12 cellular contexts compared by ENCODE assay signal in genomic region chr2:70959851-70960832, GRCh38. TPM values are rescaled to one million over a fixed set of nuclear protein-coding genes. Genes with fewer than 3 reads are reported as not detected.
DNase-seq lines count a peak whose midpoint lies in the region; ATAC-seq and TF ChIP-seq lines count a peak whose summit lies in the region.
"Had no signal": no experiment of that assay in that cellular context is flagged by ENCODE, and none has a peak within 500 bp of the region (broad histone marks: within the 10 kb centered on the region; RNA-seq: fewer than 3 reads in every experiment).

No MANE protein-coding gene starts in this region.

- H3K27ac ChIP-seq in PC-3 (ENCODE audit: low read length) (no peak overlapping the region), upper lobe of left lung (no peak overlapping the region)
- H3K27ac ChIP-seq: heart right ventricle had no signal

- intact Hi-C loops in activated naive CD4-positive, alpha-beta T cell treated with anti-CD3 and anti-CD28 coated beads for 36 hours (cut with micrococcal nuclease) = no loop called here
- intact Hi-C loops in PC-3 (cut with micrococcal nuclease) = no loop called here
- intact Hi-C loops in Right ventricle myocardium superior (cut with DNase I) = no loop called here

- H3K27me3 ChIP-seq in PC-3 (ENCODE audit: low read length) (peaks cover 12% of the 10 kb centered on the region), upper lobe of left lung (peaks cover 0 to 7% (median 4%) of the 10 kb centered on the region in 4 donors)

- H3K4me3 Mint-ChIP-seq in activated naive CD4-positive, alpha-beta T cell treated with anti-CD3 and anti-CD28 coated beads for 36 hours = no peak overlapping the region
- H3K4me3 Mint-ChIP-seq: activated naive CD8-positive, alpha-beta T cell had no signal

- no peaks in the 10 kb centered on the region for H3F3A ChIP-seq in PC-3 (ENCODE audit: low read length, unreplicated experiment)

- H3K36me3 ChIP-seq in PC-3 (ENCODE audit: low read depth, low read length) (no peaks in the 10 kb centered on the region), upper lobe of left lung (no peaks in the 10 kb centered on the region)
- H3K36me3 ChIP-seq: heart right ventricle had no signal

- TF ChIP-seq CTCF in PC-3 (conservative IDR thresholded peaks at IDR 0.05; ENCODE audit: low read depth, low read length) (peak; percentile 44; the same call in 1 of the 2 replicates), fibroblast of villous mesenchyme (IDR thresholded peaks at IDR 0.05; ENCODE audit: insufficient read depth, low read depth, low read length) (peak; percentile 12), upper lobe of left lung (IDR thresholded peaks at IDR 0.05) (no peak)

- H3K9me3 Mint-ChIP-seq in activated naive CD4-positive, alpha-beta T cell treated with anti-CD3 and anti-CD28 coated beads for 36 hours = no peaks in the 10 kb centered on the region

- H2AFZ ChIP-seq in PC-3 (ENCODE audit: low read length) = no peak overlapping the region

- no peak overlapping the region for H3K4me2 ChIP-seq in PC-3 (ENCODE audit: low read length)

- no peaks in the 10 kb centered on the region for H4K20me1 ChIP-seq in PC-3 (ENCODE audit: low read length)

- H3K79me2 ChIP-seq in PC-3 (ENCODE audit: low read length) = no peaks in the 10 kb centered on the region

- H3K9me2 ChIP-seq in PC-3 (replicated peaks; ENCODE audit: low read length) = no peaks in the 10 kb centered on the region

- no peak overlapping the region for H3K9ac ChIP-seq in PC-3 (ENCODE audit: low read length)

- H3K4me1 Mint-ChIP-seq in activated naive CD4-positive, alpha-beta T cell treated with anti-CD3 and anti-CD28 coated beads for 36 hours (ENCODE audit: low read depth) = peaks cover 5% of the 10 kb centered on the region

- H3K4me3 ChIP-seq in PC-3 (ENCODE audit: low read length) (no peak overlapping the region), fibroblast of villous mesenchyme (ENCODE audit: low read depth, low read length) (no peak overlapping the region), upper lobe of left lung (no peak overlapping the region)
- H3K4me3 ChIP-seq: heart right ventricle had no signal

- H3K4me1 ChIP-seq in PC-3 (ENCODE audit: insufficient read depth, low read length) (no peaks in the 10 kb centered on the region), upper lobe of left lung (peaks cover 5 to 12% (median 7%) of the 10 kb centered on the region in 4 donors)

- no peak overlapping the region for H3K27ac Mint-ChIP-seq in activated naive CD4-positive, alpha-beta T cell treated with anti-CD3 and anti-CD28 coated beads for 36 hours
- H3K27ac Mint-ChIP-seq: activated naive CD8-positive, alpha-beta T cell had no signal

- no peaks in the 10 kb centered on the region for H3K9me3 ChIP-seq in PC-3 (ENCODE audit: low read length)
- no peaks in the 10 kb centered on the region for H3K9me3 ChIP-seq in upper lobe of left lung
- H3K9me3 ChIP-seq: heart right ventricle had no signal

- no TSS peak for BruUV-seq in PC-3 (replicated peaks; lab: Mats Ljungman, UMichigan)

- no peaks in the 10 kb centered on the region for H3K36me3 Mint-ChIP-seq in activated naive CD4-positive, alpha-beta T cell treated with anti-CD3 and anti-CD28 coated beads for 36 hours (ENCODE audit: low read depth)
- H3K36me3 Mint-ChIP-seq: activated naive CD8-positive, alpha-beta T cell had no signal

- CTCF ChIA-PET in activated naive CD4-positive, alpha-beta T cell treated with anti-CD3 and anti-CD28 coated beads for 36 hours (lab: Charles Lee) = interaction anchor here (0.6 to 1.4 kb wide), 6 partner anchors 10 to 74 kb away, joined by 3 to 11 read pairs (median 3); no protein-coding TSS in a partner anchor
- CTCF ChIA-PET in PC-3 (lab: Charles Lee) = no interaction called here

- TF ChIP-seq EP300 in upper lobe of left lung (IDR thresholded peaks at IDR 0.05) = no peak

- H3K27me3 Mint-ChIP-seq in activated naive CD4-positive, alpha-beta T cell treated with anti-CD3 and anti-CD28 coated beads for 36 hours (ENCODE audit: low read depth) = peaks cover 26% of the 10 kb centered on the region

- ATAC-seq in PC-3 = no peak
- ATAC-seq in upper lobe of left lung (ENCODE audit: low FRiP score in 2 of 2) = no peak
- ATAC-seq in Right ventricle myocardium superior (ENCODE audit: poor library complexity) = no peak
- no peak for ATAC-seq in HG02623 (IDR thresholded peaks at IDR 0.05; ENCODE audit: unreplicated experiment)
- ATAC-seq: heart right ventricle had no signal

- no peak for TF ChIP-seq POLR2A in upper lobe of left lung (IDR thresholded peaks at IDR 0.05)

- peak; percentile 16 for DNase-seq in activated naive CD4-positive, alpha-beta T cell treated with anti-CD3 and anti-CD28 coated beads for 36 hours
- no peak for DNase-seq in activated naive CD4-positive, alpha-beta T cell treated with anti-CD3 and anti-CD28 coated beads, Interleukin-2, amount 50 U/mL, for 16 hours
- DNase-seq in PC-3 (no peak), fibroblast of villous mesenchyme (ENCODE audit: low read depth) (no peak), upper lobe of left lung (peak; percentile 11 to 38), NK-92 (lab: John Stamatoyannopoulos, UW; ENCODE audit: unreplicated experiment) (no peak), Right ventricle myocardium superior (no peak)
- DNase-seq: heart right ventricle, midbrain, retina had no signal

- 87 to 92% methylated on average over 9 to 17 of the region's 17 CpGs for WGBS in upper lobe of left lung, 2 donors

- POLR2A ChIA-PET in PC-3 (lab: Charles Lee; ENCODE audit: unreplicated experiment) = no interaction called here

RNA-seq across cellular contexts. Expression of gene ANKRD53, which starts 18.3 kb away (rescaled TPM):
- total RNA-seq in activated naive CD4-positive, alpha-beta T cell treated with anti-CD3 and anti-CD28 coated beads for 36 hours = under 1 TPM in 1 of 2 experiments, not detected in 1; 0.24 TPM
- not detected in 2 replicates for total RNA-seq in PC-3 (2014; rRNA removed)
- total RNA-seq in fibroblast of villous mesenchyme = 0.43 and 1.3 TPM in 2 replicates
- total RNA-seq in upper lobe of left lung = 10 to 100 TPM in 1 of 6 donors, 1 to 10 TPM in 2, under 1 TPM in 3; 0.26 to 10.5 (median 1.4) TPM
- 0.30 TPM for total RNA-seq in Right ventricle myocardium superior

RNA-seq across cellular contexts. Expression of gene ATP6V1B1, which starts 24.4 kb away (rescaled TPM):
- not detected for total RNA-seq in activated naive CD4-positive, alpha-beta T cell treated with anti-CD3 and anti-CD28 coated beads for 36 hours
- not detected in 2 replicates for total RNA-seq in PC-3 (2014; rRNA removed)
- 0.97 TPM in 1 of 2 replicates, not detected in the other for total RNA-seq in fibroblast of villous mesenchyme
- 10 to 100 TPM in 1 of 6 donors, 1 to 10 TPM in 4, not detected in 1; 1.6 to 23.0 (median 3.2) TPM for total RNA-seq in upper lobe of left lung
- 0.43 TPM for total RNA-seq in Right ventricle myocardium superior

RNA-seq across cellular contexts. Expression of gene TEX261, which starts 34.5 kb away (rescaled TPM):
- 10 to 100 TPM; 17.8 to 18.7 TPM for total RNA-seq in activated naive CD4-positive, alpha-beta T cell treated with anti-CD3 and anti-CD28 coated beads for 36 hours
- 51.8 and 54.2 TPM in 2 replicates for total RNA-seq in PC-3 (2014; rRNA removed)
- total RNA-seq in fibroblast of villous mesenchyme = 22.9 and 35.4 TPM in 2 replicates
- 10 to 100 TPM; 10.9 to 68.3 (median 33.8) TPM for total RNA-seq in upper lobe of left lung
- total RNA-seq in Right ventricle myocardium superior = 56.3 TPM

RNA-seq across cellular contexts. Expression of gene VAX2, which starts 59.8 kb away (rescaled TPM):
- not detected for total RNA-seq in activated naive CD4-positive, alpha-beta T cell treated with anti-CD3 and anti-CD28 coated beads for 36 hours
- 0.23 TPM in 1 of 2 replicates, not detected in the other for total RNA-seq in PC-3 (2014; rRNA removed)
- total RNA-seq in fibroblast of villous mesenchyme = 0.43 and 2.9 TPM in 2 replicates
- 10 to 100 TPM in 1 of 6 donors, 1 to 10 TPM in 1, under 1 TPM in 3, not detected in 1; 0.83 to 10.5 (median 0.91) TPM for total RNA-seq in upper lobe of left lung
- total RNA-seq in Right ventricle myocardium superior = 0.19 TPM

Comparison
In these comparisons a context has a peak if more than half of its experiments do, and no peak if none do; other contexts are left out.
1. DNase-seq: peak in activated naive CD4-positive, alpha-beta T cell treated with anti-CD3 and anti-CD28 coated beads for 36 hours (single experiment) and upper lobe of left lung (2 of 2); none in activated naive CD4-positive, alpha-beta T cell treated with anti-CD3 and anti-CD28 coated beads, Interleukin-2, amount 50 U/mL, for 16 hours (single experiment), PC-3 (single experiment), fibroblast of villous mesenchyme (single experiment), NK-92 (single experiment) and Right ventricle myocardium superior (single experiment).
2. CTCF ChIP-seq: peak in PC-3 (single experiment) and fibroblast of villous mesenchyme (single experiment); none in upper lobe of left lung (0 of 6).